21 cellular contexts compared by ENCODE assay signal in the genomic region with DNA sequence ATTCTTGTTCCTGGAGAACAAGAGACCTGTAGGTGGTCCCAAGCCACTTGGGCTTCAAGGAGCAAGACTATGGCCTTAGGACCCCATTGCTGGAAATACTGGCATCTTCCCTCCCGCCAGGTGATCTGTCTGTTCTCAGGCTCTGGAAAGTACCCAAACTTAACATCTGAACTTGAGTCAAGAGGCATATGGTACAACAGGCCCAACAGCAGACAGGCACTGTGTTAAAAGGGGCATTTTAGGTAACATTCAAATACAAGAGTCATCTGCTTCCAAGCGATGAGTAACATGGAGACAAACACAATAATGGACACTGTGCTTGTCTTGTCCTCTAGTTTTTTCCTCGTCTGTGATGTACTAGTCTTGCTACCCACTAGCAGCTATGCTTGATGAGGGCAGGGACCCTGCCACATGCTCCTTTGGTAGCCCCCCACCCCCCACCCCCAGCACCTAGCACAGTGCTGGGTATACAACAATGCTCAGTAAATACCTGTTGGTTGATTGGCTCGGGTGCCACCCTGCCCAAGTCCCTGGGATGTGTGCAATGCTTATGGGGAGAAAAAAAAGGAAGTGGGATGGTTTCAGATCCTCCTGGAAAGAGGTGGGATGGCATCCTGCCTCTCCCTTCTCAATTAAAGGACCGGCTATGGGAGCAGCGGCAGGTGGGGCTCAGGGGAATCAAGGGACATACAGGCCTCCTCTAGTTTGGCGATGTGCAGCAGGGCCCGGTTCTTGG. TPM values are rescaled to one million over a fixed set of nuclear protein-coding genes. Genes with fewer than 3 reads are reported as not detected.
"Had no signal": no experiment of that assay in that cellular context is flagged by ENCODE, and none has a peak within 500 bp of the region (broad histone marks: within the 10 kb centered on the region; RNA-seq: fewer than 3 reads in every experiment).

No MANE protein-coding gene starts in this region.

- DNase-seq: activated CD4-positive, alpha-beta T cell treated with anti-CD3 and anti-CD28 coated beads, Interleukin-2, amount 50 U/mL, for 4 hours; activated gamma-delta T cell treated with Interleukin-2 at 50 U/mL for 16 hours; amniotic stem cell; foreskin melanocyte; left lung; mammary epithelial cell; small intestine; stimulated activated CD4-positive, alpha-beta T cell treated with anti-CD3 and anti-CD28 coated beads, Interleukin-15, amount 100 ng/mL, for 24 hours; stimulated activated CD4-positive, alpha-beta T cell treated with anti-CD3 and anti-CD28 coated beads, Interleukin-4, amount 100 ng/mL, for 1 hour; stomach; T-helper 2 cell had no signal

- H3K4me1 ChIP-seq: testis had no signal

- ATAC-seq: left lung, right cardiac atrium had no signal

- FAIRE-seq: endometrium, small intestine had no signal

- H3K27me3 Mint-ChIP-seq: activated naive CD8-positive, alpha-beta T cell; progenitor cell of endocrine pancreas had no signal

- H3K9me3 ChIP-seq: left lung, stomach, testis, upper lobe of left lung had no signal

- H3K27ac Mint-ChIP-seq: activated naive CD8-positive, alpha-beta T cell; nephron progenitor cell; progenitor cell of endocrine pancreas had no signal

- H3K27me3 ChIP-seq: left lung, stomach, testis, upper lobe of left lung had no signal

- H3K27ac ChIP-seq: coronary artery, left lung, testis, upper lobe of left lung, WERI-Rb-1 had no signal

- H3K4me3 ChIP-seq: coronary artery, left lung, stomach, testis, upper lobe of left lung had no signal

- H3K4me3 Mint-ChIP-seq: activated naive CD8-positive, alpha-beta T cell; nephron progenitor cell had no signal

- H3K9me3 Mint-ChIP-seq: nephron progenitor cell had no signal

RNA-seq across cellular contexts. Expression of gene CSF3, which starts 19.4 kb away (rescaled TPM):
- total RNA-seq: kidney epithelial cell, progenitor cell of endocrine pancreas had no signal
